ENCODE assay signal across 19 cellular contexts in the genomic region with DNA sequence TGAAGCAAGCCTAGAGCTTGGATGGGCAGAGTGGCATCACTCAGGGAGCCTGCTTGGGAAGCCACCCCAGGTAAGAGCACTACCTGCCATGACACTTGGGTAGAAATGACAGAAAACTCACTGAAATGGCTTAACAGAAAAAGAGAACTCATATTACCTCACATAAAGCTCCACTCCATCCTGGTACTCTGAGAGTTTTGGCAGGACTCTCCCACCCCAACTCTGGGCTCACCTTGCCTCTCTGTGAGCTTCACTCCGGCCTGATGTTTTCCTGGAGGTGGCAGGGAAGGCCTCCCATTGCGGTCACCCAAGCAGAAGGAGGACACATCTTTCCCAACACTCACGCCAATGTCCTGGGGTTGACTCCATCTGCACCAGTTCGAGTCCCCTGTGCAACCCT.
A peak's percentile ranks its signal among the peaks of the same experiment; 100 is the strongest.
DNase-seq lines count a peak whose midpoint lies in the region; ATAC-seq, FAIRE-seq and TF ChIP-seq lines count a peak whose summit lies in the region.
"Had no signal": no experiment of that assay in that cellular context is flagged by ENCODE, and none has a peak within 500 bp of the region (broad histone marks: within the 10 kb centered on the region; RNA-seq: fewer than 3 reads in every experiment).

No MANE protein-coding gene starts in this region.

- CTCF ChIA-PET in H1 (lab: Charles Lee; ENCODE audit: partially characterized antibody), result no interaction called here

- no peak overlapping the region for H3K18ac ChIP-seq in H1 (ENCODE audit: extremely low read depth, low read length)
- no peak overlapping the region for H3K18ac ChIP-seq in mesendoderm (ENCODE audit: low read length)
- H3K18ac ChIP-seq in neuronal stem cell (ENCODE audit: low read length), result peak overlapping the region; percentile 77

- no peak overlapping the region for H2BK15ac ChIP-seq in H1 (ENCODE audit: low read length)
- no peak overlapping the region for H2BK15ac ChIP-seq in mesendoderm (replicated peaks; ENCODE audit: low read depth)
- peak overlapping the region; percentile 28 for H2BK15ac ChIP-seq in neuronal stem cell (ENCODE audit: low read length)

- no peak for TF ChIP-seq RAD21 in H1 (IDR thresholded peaks at IDR 0.05 in 1 of 2, conservative IDR thresholded peaks at IDR 0.05 in 1 of 2; ENCODE audit: low read depth in 2 of 2, low read length in 2 of 2)

- H3K4me1 ChIP-seq in H1 (replicated peaks in 1 of 4; ENCODE audit: control insufficient read depth in 3 of 4, insufficient read depth in 4 of 4, low read length in 3 of 4) (peaks cover 0 to 5% (median 0%) of the 10 kb centered on the region in 4 experiments; a peak in 1 of 7 replicates), mesendoderm (ENCODE audit: control insufficient read depth, low read depth, low read length) (peaks cover 2% of the 10 kb centered on the region), neuronal stem cell (ENCODE audit: control insufficient read depth in 2 of 2, insufficient read depth in 1 of 2, low read depth in 1 of 2, low read length in 2 of 2) (no peaks in the 10 kb centered on the region), left lung (no peaks in the 10 kb centered on the region)
- H3K4me1 ChIP-seq: Caco-2 had no signal

- no peak overlapping the region for H3K23ac ChIP-seq in H1 (ENCODE audit: insufficient read length)
- H3K23ac ChIP-seq in mesendoderm (ENCODE audit: low read length), result no peak overlapping the region
- no peak overlapping the region for H3K23ac ChIP-seq in neuronal stem cell (ENCODE audit: low read depth, low read length, poor library complexity)

- H3K27me3 ChIP-seq in H1 (replicated peaks in 1 of 4; ENCODE audit: control insufficient read depth in 3 of 4, extremely low read depth in 1 of 4, insufficient read depth in 3 of 4, low read length in 3 of 4) (no peaks in the 10 kb centered on the region), mesendoderm (ENCODE audit: insufficient read depth, low read length, poor library complexity) (no peaks in the 10 kb centered on the region), neuronal stem cell (ENCODE audit: control insufficient read depth in 3 of 3, insufficient read depth in 3 of 3, low read depth in 1 of 3, low read length in 3 of 3) (no peaks in the 10 kb centered on the region), left lung (no peaks in the 10 kb centered on the region)

- H3K9ac ChIP-seq in H1 (replicated peaks in 1 of 4; ENCODE audit: extremely low read depth in 1 of 4, low read depth in 3 of 4, low read length in 3 of 4) (no peak overlapping the region), mesendoderm (ENCODE audit: low read length) (no peak overlapping the region), neuronal stem cell (ENCODE audit: low read depth, low read length, poor library complexity) (no peak overlapping the region)
- H3K9ac ChIP-seq: GM23248 had no signal

- H2BK5ac ChIP-seq in H1 (ENCODE audit: low read depth, low read length) (no peak overlapping the region), mesendoderm (ENCODE audit: low read length) (peak overlapping the region; percentile 94), neuronal stem cell (ENCODE audit: low read length) (no peak overlapping the region)

- peaks cover 0 to 9% of the 10 kb centered on the region in 2 experiments; a peak in 2 of 4 replicates for H3K9me3 ChIP-seq in H1 (ENCODE audit: insufficient read depth in 2 of 2, low read depth in 1 of 2, low read length in 1 of 2)
- peaks cover 7 to 21% of the 10 kb centered on the region in 2 donors for H3K9me3 ChIP-seq in neuronal stem cell (replicated peaks in 1 of 2; ENCODE audit: control insufficient read depth in 2 of 2, insufficient read depth in 1 of 2, low read depth in 1 of 2, low read length in 2 of 2)
- peaks cover 0 to 15% of the 10 kb centered on the region in 2 donors for H3K9me3 ChIP-seq in left lung

- no peak overlapping the region for H2BK20ac ChIP-seq in H1 (ENCODE audit: low read length)

- no peak overlapping the region for H3K4ac ChIP-seq in H1 (replicated peaks; ENCODE audit: insufficient read length, low read depth, low read length)
- peak overlapping the region; percentile 1 for H3K4ac ChIP-seq in mesendoderm (ENCODE audit: low read depth, low read length)
- H3K4ac ChIP-seq in neuronal stem cell (ENCODE audit: low read length), result no peak overlapping the region

- H3K14ac ChIP-seq in H1 (ENCODE audit: insufficient read length), result no peak overlapping the region
- no peak overlapping the region for H3K14ac ChIP-seq in neuronal stem cell (ENCODE audit: low read length)

- H3K4me2 ChIP-seq in H1 (ENCODE audit: insufficient read depth in 1 of 2, low read depth in 2 of 2, low read length in 2 of 2) (no peak overlapping the region), mesendoderm (ENCODE audit: low read length) (no peak overlapping the region), neuronal stem cell (ENCODE audit: insufficient read depth, low read length, poor library complexity, severe bottlenecking) (no peak overlapping the region)

- H2AK5ac ChIP-seq in H1 (ENCODE audit: low read depth, low read length) (no peak overlapping the region), mesendoderm (ENCODE audit: low read length) (peak overlapping the region; percentile 99), neuronal stem cell (ENCODE audit: low read depth, low read length) (peak overlapping the region; percentile 57)

- TF ChIP-seq EP300 in H1 (IDR thresholded peaks at IDR 0.05; ENCODE audit: borderline replicate concordance in 1 of 2, low read depth in 2 of 2, low read length in 2 of 2), result no peak

- H2AFZ ChIP-seq in H1 (ENCODE audit: low read length) (no peak overlapping the region), neuronal stem cell (ENCODE audit: low read length) (no peak overlapping the region)
- H2AFZ ChIP-seq: GM23248 had no signal

- H3K36me3 ChIP-seq in H1 (ENCODE audit: control insufficient read depth in 2 of 4, insufficient read depth in 4 of 4, low read length in 3 of 4) (no peaks in the 10 kb centered on the region), mesendoderm (ENCODE audit: control insufficient read depth, insufficient read depth, low read length) (no peaks in the 10 kb centered on the region), neuronal stem cell (replicated peaks in 1 of 2; ENCODE audit: control insufficient read depth in 2 of 2, insufficient read depth in 2 of 2, low read length in 2 of 2) (no peaks in the 10 kb centered on the region), left lung (no peaks in the 10 kb centered on the region)

- TF ChIP-seq POLR2A in H1 (IDR thresholded peaks at IDR 0.05; ENCODE audit: control extremely low read depth in 1 of 2, low read depth in 2 of 2, low read length in 2 of 2), result no peak

- POLR2A ChIA-PET in H1 (lab: Charles Lee; ENCODE audit: partially characterized antibody), result no interaction called here

- intact Hi-C loops in left lung (cut with DNase I), result no loop called here

- no peaks in the 10 kb centered on the region for H3K23me2 ChIP-seq in H1 (ENCODE audit: low read depth, low read length)

- H3K27ac Mint-ChIP-seq in stimulated activated effector memory CD8-positive, alpha-beta T cell treated with anti-CD3 and anti-CD28 coated beads, Interleukin-12 subunit alpha, Interleukin-12 subunit beta, amount 100 ng/mL, for 72 hours, result peak overlapping the region; percentile 8
- H3K27ac Mint-ChIP-seq: CD4-positive, CD25-positive, alpha-beta regulatory T cell; CD8-positive, alpha-beta T cell had no signal

- H3K79me1 ChIP-seq in H1 (ENCODE audit: low read depth, low read length) (no peaks in the 10 kb centered on the region), mesendoderm (ENCODE audit: low read length) (no peaks in the 10 kb centered on the region), neuronal stem cell (ENCODE audit: low read depth, low read length) (no peaks in the 10 kb centered on the region)

- no peak overlapping the region for H3K4me3 ChIP-seq in H1 (ENCODE audit: extremely low read depth in 1 of 4, insufficient read depth in 2 of 4, low read depth in 3 of 4, low read length in 4 of 4)
- no peak overlapping the region for H3K4me3 ChIP-seq in mesendoderm (ENCODE audit: low read length)
- no peak overlapping the region for H3K4me3 ChIP-seq in neuronal stem cell (ENCODE audit: low read length in 2 of 2)
- no peak overlapping the region for H3K4me3 ChIP-seq in left lung
- H3K4me3 ChIP-seq: GM23248 had no signal

- whole genome bisulfite sequencing in H1 (ENCODE audit: extremely low coverage in 1 of 2, insufficient coverage in 1 of 2, insufficient read length in 1 of 2, insufficient replicate concordance in 2 of 2, low coverage in 1 of 2, low lambda C conversion rate in 2 of 2, missing lambda C conversion rate in 1 of 2), 2 experiments, result 70% methylated on average over 4 of the region's 4 CpGs; no CpG with 5 or more reads in 1 of the 2 experiments
- no CpG with 5 or more reads among the region's 4 CpGs for WGBS in mesendoderm (ENCODE audit: extremely low coverage, insufficient coverage, low lambda C conversion rate)
- WGBS in neuronal stem cell (ENCODE audit: extremely low coverage in 2 of 2, insufficient read length in 2 of 2, insufficient replicate concordance in 1 of 2), 2 donors, result no CpG with 5 or more reads among the region's 4 CpGs

- H3K27ac ChIP-seq in H1 (ENCODE audit: low read depth, low read length) (no peak overlapping the region), mesendoderm (ENCODE audit: low read depth, low read length) (no peak overlapping the region), neuronal stem cell (replicated peaks; ENCODE audit: low read length) (no peak overlapping the region), left lung (no peak overlapping the region)
- H3K27ac ChIP-seq: GM23248 had no signal

- H4K5ac ChIP-seq in H1 (ENCODE audit: insufficient read length, low read depth, low read length) (no peak overlapping the region), mesendoderm (ENCODE audit: low read length) (no peak overlapping the region)

- H4K91ac ChIP-seq in H1 (replicated peaks; ENCODE audit: insufficient read length, low read length) (no peak overlapping the region), neuronal stem cell (ENCODE audit: low read depth, low read length, poor library complexity) (no peak overlapping the region)

- DNase-seq in H1 (ENCODE audit: low read depth in 1 of 2, low spot score in 2 of 2) (no peak), mesendoderm (no peak), neuronal stem cell (ENCODE audit: low spot score) (no peak), left lung (no peak), OCI-M1 (lab: John Stamatoyannopoulos, UW) (no peak), CD1c-positive myeloid dendritic cell (ENCODE audit: extremely low spot score) (no peak)
- no peak for DNase-seq in stimulated activated effector memory CD8-positive, alpha-beta T cell treated with anti-CD3 and anti-CD28 coated beads, Interleukin-12 subunit alpha, Interleukin-12 subunit beta, amount 100 ng/mL, for 72 hours (ENCODE audit: low spot score in 2 of 2)
- DNase-seq: C1 segment of cervical spinal cord; Caco-2; CD4-positive, CD25-positive, alpha-beta regulatory T cell; CD8-positive, alpha-beta T cell; DMS153; DND-41; GM23248; H9 had no signal

- no peaks in the 10 kb centered on the region for H3K36me3 Mint-ChIP-seq in stimulated activated effector memory CD8-positive, alpha-beta T cell treated with anti-CD3 and anti-CD28 coated beads, Interleukin-12 subunit alpha, Interleukin-12 subunit beta, amount 100 ng/mL, for 72 hours
- H3K36me3 Mint-ChIP-seq: CD4-positive, CD25-positive, alpha-beta regulatory T cell; CD8-positive, alpha-beta T cell had no signal

- H2BK12ac ChIP-seq in H1 (ENCODE audit: low read depth, low read length) (no peak overlapping the region), neuronal stem cell (ENCODE audit: low read length) (no peak overlapping the region)

- TF ChIP-seq CTCF in H1 (IDR thresholded peaks at IDR 0.05; ENCODE audit: control extremely low read depth in 1 of 3, insufficient read depth in 1 of 3, low read depth in 1 of 3, low read length in 3 of 3) (no peak), left lung (IDR thresholded peaks at IDR 0.05) (no peak)

- no peak overlapping the region for H3K4me3 Mint-ChIP-seq in stimulated activated effector memory CD8-positive, alpha-beta T cell treated with anti-CD3 and anti-CD28 coated beads, Interleukin-12 subunit alpha, Interleukin-12 subunit beta, amount 100 ng/mL, for 72 hours
- H3K4me3 Mint-ChIP-seq: CD4-positive, CD25-positive, alpha-beta regulatory T cell; CD8-positive, alpha-beta T cell; H9 had no signal

- no peaks in the 10 kb centered on the region for H4K20me1 ChIP-seq in H1 (replicated peaks in 1 of 2; ENCODE audit: control insufficient read depth in 1 of 2, insufficient read depth in 2 of 2, low read length in 2 of 2)

- no peak for FAIRE-seq in H1 (lab: Jason Lieb, UNC)
- FAIRE-seq: G401.6, GM12892, GM19239 had no signal

- H3K79me2 ChIP-seq in H1 (ENCODE audit: control insufficient read depth in 1 of 2, insufficient read depth in 2 of 2, low read length in 2 of 2), result no peaks in the 10 kb centered on the region
- H3K79me2 ChIP-seq in mesendoderm (ENCODE audit: control insufficient read depth, insufficient read depth, low read length), result no peaks in the 10 kb centered on the region

- no peak overlapping the region for H4K8ac ChIP-seq in H1 (ENCODE audit: extremely low read depth, insufficient read depth, low read length)
- H4K8ac ChIP-seq in mesendoderm (ENCODE audit: low read depth, low read length), result no peak overlapping the region
- H4K8ac ChIP-seq in neuronal stem cell (ENCODE audit: low read depth, low read length), result no peak overlapping the region

- H3K9me3 Mint-ChIP-seq in stimulated activated effector memory CD8-positive, alpha-beta T cell treated with anti-CD3 and anti-CD28 coated beads, Interleukin-12 subunit alpha, Interleukin-12 subunit beta, amount 100 ng/mL, for 72 hours, result peaks cover 8% of the 10 kb centered on the region

- H3K56ac ChIP-seq in H1 (replicated peaks; ENCODE audit: insufficient read length, low read depth, low read length) (no peak overlapping the region), mesendoderm (ENCODE audit: low read length) (peak overlapping the region; percentile 29)

- H2BK120ac ChIP-seq in H1 (replicated peaks; ENCODE audit: low read depth, low read length), result no peak overlapping the region
- H2BK120ac ChIP-seq in mesendoderm (ENCODE audit: low read depth, low read length), result no peak overlapping the region
- H2BK120ac ChIP-seq in neuronal stem cell (ENCODE audit: low read depth, low read length), result no peak overlapping the region

- H3K4me1 Mint-ChIP-seq in stimulated activated effector memory CD8-positive, alpha-beta T cell treated with anti-CD3 and anti-CD28 coated beads, Interleukin-12 subunit alpha, Interleukin-12 subunit beta, amount 100 ng/mL, for 72 hours, result no peaks in the 10 kb centered on the region

- no peak for ATAC-seq in stimulated activated effector memory CD8-positive, alpha-beta T cell treated with anti-CD3 and anti-CD28 coated beads, Interleukin-12 subunit alpha, Interleukin-12 subunit beta, amount 100 ng/mL, for 72 hours
- ATAC-seq in left lung, result no peak
- ATAC-seq: CD8-positive, alpha-beta T cell; HCT116 had no signal
